16 cellular contexts compared by ENCODE assay signal in the genomic region with DNA sequence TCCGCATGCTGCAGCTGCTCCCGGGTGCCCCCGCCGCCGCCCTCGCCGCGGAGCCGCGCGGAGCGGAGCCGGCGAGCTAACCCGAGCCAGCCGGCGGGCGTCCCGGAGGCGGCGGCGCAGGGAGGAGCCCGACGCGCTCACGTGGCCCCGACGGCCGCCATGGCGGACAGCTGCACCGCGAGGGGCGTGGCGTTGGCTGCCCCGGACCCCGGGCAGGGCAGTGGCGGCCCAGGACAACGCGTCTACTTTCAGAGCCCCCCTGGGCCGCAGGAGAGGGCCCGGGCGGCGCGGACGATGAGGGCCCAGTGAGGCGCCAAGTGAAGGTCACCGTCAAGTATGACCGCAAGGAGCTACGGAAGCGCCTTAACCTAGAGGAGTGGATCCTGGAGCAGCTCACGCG. TPM values are rescaled to one million over a fixed set of nuclear protein-coding genes. Genes with fewer than 3 reads are reported as not detected.
DNase-seq lines count a peak whose midpoint lies in the region; ATAC-seq and TF ChIP-seq lines count a peak whose summit lies in the region.
"Had no signal": no experiment of that assay in that cellular context is flagged by ENCODE, and none has a peak within 500 bp of the region (broad histone marks: within the 10 kb centered on the region; RNA-seq: fewer than 3 reads in every experiment).

No MANE protein-coding gene starts in this region.

- POLR2A ChIA-PET in WTC11 (lab: Charles Lee): interaction anchor here (1.2 to 1.3 kb wide), 2 partner anchors 9 to 30 kb away, joined by 3 to 9 read pairs; a partner anchor contains a TSS
- POLR2A ChIA-PET in activated CD4-positive, alpha-beta T cell treated with anti-CD3 and anti-CD28 coated beads, Interleukin-2, amount 10 ng/mL, durations not matched to agents 7 days and 5 days (lab: Charles Lee): no interaction called here

- H3K36me3 Mint-ChIP-seq in WTC11 (no peaks in the 10 kb centered on the region), progenitor cell of endocrine pancreas (ENCODE audit: insufficient read depth) (no peaks in the 10 kb centered on the region)
- H3K36me3 Mint-ChIP-seq in activated CD4-positive, alpha-beta T cell treated with anti-CD3 and anti-CD28 coated beads, Interleukin-2, amount 10 ng/mL, durations not matched to agents 7 days and 5 days (ENCODE audit: low read depth): no peaks in the 10 kb centered on the region

- H3K27ac Mint-ChIP-seq in WTC11: peak overlapping the region; percentile 41; the same call in 1 of the 2 replicates
- H3K27ac Mint-ChIP-seq in progenitor cell of endocrine pancreas: no peak overlapping the region
- no peak overlapping the region for H3K27ac Mint-ChIP-seq in activated CD4-positive, alpha-beta T cell treated with anti-CD3 and anti-CD28 coated beads, Interleukin-2, amount 10 ng/mL, durations not matched to agents 7 days and 5 days

- H3K9me3 ChIP-seq in iPS DF 6.9 (ENCODE audit: control insufficient read depth, insufficient read depth, low read length): no peaks in the 10 kb centered on the region
- H3K9me3 ChIP-seq: gastrocnemius medialis, SJCRH30, suprapubic skin had no signal

- H3K9me3 Mint-ChIP-seq in WTC11 (no peaks in the 10 kb centered on the region), progenitor cell of endocrine pancreas (ENCODE audit: low read depth) (no peaks in the 10 kb centered on the region)
- no peaks in the 10 kb centered on the region for H3K9me3 Mint-ChIP-seq in activated CD4-positive, alpha-beta T cell treated with anti-CD3 and anti-CD28 coated beads, Interleukin-2, amount 10 ng/mL, durations not matched to agents 7 days and 5 days

- H3K27me3 Mint-ChIP-seq in WTC11 (ENCODE audit: low read depth): no peaks in the 10 kb centered on the region
- H3K27me3 Mint-ChIP-seq in progenitor cell of endocrine pancreas: no peaks in the 10 kb centered on the region
- H3K27me3 Mint-ChIP-seq in activated CD4-positive, alpha-beta T cell treated with anti-CD3 and anti-CD28 coated beads, Interleukin-2, amount 10 ng/mL, durations not matched to agents 7 days and 5 days: no peaks in the 10 kb centered on the region

- CTCF ChIA-PET in WTC11 (lab: Charles Lee): interaction anchor here (0.6 to 4.8 kb wide), 4 partner anchors 12 to 359 kb away, joined by 3 to 35 read pairs (median 4); no protein-coding TSS in a partner anchor
- CTCF ChIA-PET in activated CD4-positive, alpha-beta T cell treated with anti-CD3 and anti-CD28 coated beads, Interleukin-2, amount 10 ng/mL, durations not matched to agents 7 days and 5 days (lab: Charles Lee): interaction anchor here (0.7 kb wide), 1 partner anchor 13 kb away, joined by 3 read pairs; no protein-coding TSS in a partner anchor

- peaks cover 8% of the 10 kb centered on the region for H3K4me1 Mint-ChIP-seq in WTC11
- peaks cover 9% of the 10 kb centered on the region for H3K4me1 Mint-ChIP-seq in progenitor cell of endocrine pancreas (ENCODE audit: low read depth)
- no peaks in the 10 kb centered on the region for H3K4me1 Mint-ChIP-seq in activated CD4-positive, alpha-beta T cell treated with anti-CD3 and anti-CD28 coated beads, Interleukin-2, amount 10 ng/mL, durations not matched to agents 7 days and 5 days

- H3K4me1 ChIP-seq in iPS DF 6.9 (ENCODE audit: control insufficient read depth, insufficient read depth, low read length): no peaks in the 10 kb centered on the region
- H3K4me1 ChIP-seq: gastrocnemius medialis, suprapubic skin had no signal

- ATAC-seq in WTC11: peak; percentile 97
- ATAC-seq: gastrocnemius medialis had no signal

- no CpG with 5 or more reads among the region's 52 CpGs for WGBS in iPS DF 6.9 (ENCODE audit: insufficient coverage, insufficient read length)

- peak overlapping the region; percentile 19 for H3K4me3 ChIP-seq in H7 (ENCODE audit: insufficient read depth, low read depth, low read length)
- H3K4me3 ChIP-seq in iPS DF 6.9 (ENCODE audit: low read length): peak overlapping the region; percentile 18; the same call in 1 of the 2 replicates
- H3K4me3 ChIP-seq: BLaER1, gastrocnemius medialis, SJCRH30, suprapubic skin had no signal

- peak; percentile 87 for DNase-seq in H7
- DNase-seq in WTC11 (ENCODE audit: low spot score): peak; percentile 67
- no peak for DNase-seq in iPS DF 6.9 (ENCODE audit: low read depth, low spot score)
- DNase-seq in progenitor cell of endocrine pancreas (ENCODE audit: low spot score, unreplicated experiment): peak; percentile 16
- no peak for DNase-seq in activated CD4-positive, CD25-positive, alpha-beta regulatory T cell (lab: John Stamatoyannopoulos, UW)
- DNase-seq in activated CD4-positive, alpha-beta T cell treated with anti-CD3 and anti-CD28 coated beads, Interleukin-2, amount 10 ng/mL, durations not matched to agents 7 days and 5 days: no peak
- no peak for DNase-seq in NCI-H446 treated with DMSO at 0.1 percent for 48 hours (lab: John Stamatoyannopoulos, UW)
- DNase-seq: activated CD4-positive, alpha-beta T cell treated with anti-CD3 and anti-CD28 coated beads for 4 hours; activated T-cell treated with anti-CD3 and anti-CD28 coated beads, Interleukin-2, amount 50 U/mL, for 1 hour; central memory CD4-positive, alpha-beta T cell; gastrocnemius medialis; NCI-H146; NCI-H510A treated with DMSO at 0.1 percent for 48 hours; SJCRH30 had no signal

- H3K4me3 Mint-ChIP-seq in WTC11 (peak overlapping the region; percentile 61), progenitor cell of endocrine pancreas (ENCODE audit: low read depth) (peak overlapping the region; percentile 67)
- no peak overlapping the region for H3K4me3 Mint-ChIP-seq in activated CD4-positive, alpha-beta T cell treated with anti-CD3 and anti-CD28 coated beads, Interleukin-2, amount 10 ng/mL, durations not matched to agents 7 days and 5 days

- H3K27me3 ChIP-seq in H7 (ENCODE audit: control insufficient read depth, insufficient read depth, low read length) (no peaks in the 10 kb centered on the region), iPS DF 6.9 (ENCODE audit: control insufficient read depth, insufficient read depth, low read length) (no peaks in the 10 kb centered on the region)
- H3K27me3 ChIP-seq: BLaER1, SJCRH30 had no signal

- TF ChIP-seq CTCF in WTC11 (IDR thresholded peaks at IDR 0.05) (no peak), progenitor cell of endocrine pancreas (IDR thresholded peaks at IDR 0.05; ENCODE audit: unreplicated experiment) (no peak)

- no peaks in the 10 kb centered on the region for H3K36me3 ChIP-seq in H7 (replicated peaks; ENCODE audit: control insufficient read depth, insufficient read depth, low read length)
- H3K36me3 ChIP-seq in iPS DF 6.9 (ENCODE audit: control insufficient read depth, insufficient read depth, low read length): no peaks in the 10 kb centered on the region
- H3K36me3 ChIP-seq: BLaER1, gastrocnemius medialis, SJCRH30, suprapubic skin had no signal

- H3K27ac ChIP-seq in iPS DF 6.9 (ENCODE audit: low read length): no peak overlapping the region
- H3K27ac ChIP-seq: BLaER1, gastrocnemius medialis, SJCRH30, suprapubic skin had no signal

TF ChIP-seq in WTC11, 78 proteins besides CTCF, POLR2A, EP300 and RAD21:
- TF ChIP-seq, protein P1, sequence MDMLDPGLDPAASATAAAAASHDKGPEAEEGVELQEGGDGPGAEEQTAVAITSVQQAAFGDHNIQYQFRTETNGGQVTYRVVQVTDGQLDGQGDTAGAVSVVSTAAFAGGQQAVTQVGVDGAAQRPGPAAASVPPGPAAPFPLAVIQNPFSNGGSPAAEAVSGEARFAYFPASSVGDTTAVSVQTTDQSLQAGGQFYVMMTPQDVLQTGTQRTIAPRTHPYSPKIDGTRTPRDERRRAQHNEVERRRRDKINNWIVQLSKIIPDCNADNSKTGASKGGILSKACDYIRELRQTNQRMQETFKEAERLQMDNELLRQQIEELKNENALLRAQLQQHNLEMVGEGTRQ (CRISPR knock-in tag; IDR thresholded peaks at IDR 0.05): 0 out of 2 replicates have a peak, but pooled peaks have one; percentile 19
- TF ChIP-seq, protein P2, sequence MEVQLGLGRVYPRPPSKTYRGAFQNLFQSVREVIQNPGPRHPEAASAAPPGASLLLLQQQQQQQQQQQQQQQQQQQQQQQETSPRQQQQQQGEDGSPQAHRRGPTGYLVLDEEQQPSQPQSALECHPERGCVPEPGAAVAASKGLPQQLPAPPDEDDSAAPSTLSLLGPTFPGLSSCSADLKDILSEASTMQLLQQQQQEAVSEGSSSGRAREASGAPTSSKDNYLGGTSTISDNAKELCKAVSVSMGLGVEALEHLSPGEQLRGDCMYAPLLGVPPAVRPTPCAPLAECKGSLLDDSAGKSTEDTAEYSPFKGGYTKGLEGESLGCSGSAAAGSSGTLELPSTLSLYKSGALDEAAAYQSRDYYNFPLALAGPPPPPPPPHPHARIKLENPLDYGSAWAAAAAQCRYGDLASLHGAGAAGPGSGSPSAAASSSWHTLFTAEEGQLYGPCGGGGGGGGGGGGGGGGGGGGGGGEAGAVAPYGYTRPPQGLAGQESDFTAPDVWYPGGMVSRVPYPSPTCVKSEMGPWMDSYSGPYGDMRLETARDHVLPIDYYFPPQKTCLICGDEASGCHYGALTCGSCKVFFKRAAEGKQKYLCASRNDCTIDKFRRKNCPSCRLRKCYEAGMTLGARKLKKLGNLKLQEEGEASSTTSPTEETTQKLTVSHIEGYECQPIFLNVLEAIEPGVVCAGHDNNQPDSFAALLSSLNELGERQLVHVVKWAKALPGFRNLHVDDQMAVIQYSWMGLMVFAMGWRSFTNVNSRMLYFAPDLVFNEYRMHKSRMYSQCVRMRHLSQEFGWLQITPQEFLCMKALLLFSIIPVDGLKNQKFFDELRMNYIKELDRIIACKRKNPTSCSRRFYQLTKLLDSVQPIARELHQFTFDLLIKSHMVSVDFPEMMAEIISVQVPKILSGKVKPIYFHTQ (CRISPR knock-in tag; IDR thresholded peaks at IDR 0.05): no peak

RNA-seq across cellular contexts. Expression of a gene that starts 30.0 kb away (rescaled TPM):
- 10.9 and 11.5 TPM in 2 replicates for total RNA-seq in H7 (2014; rRNA removed; shearing (Covaris generic))
- total RNA-seq in WTC11 (2021) (26.6 to 31.6 TPM (median 28.1 TPM) in 3 replicates), progenitor cell of endocrine pancreas (18.8 and 25.4 TPM in 2 replicates)
- total RNA-seq in activated CD4-positive, alpha-beta T cell treated with anti-CD3 and anti-CD28 coated beads, Interleukin-2, amount 10 ng/mL, durations not matched to agents 7 days and 5 days: 1 to 10 TPM; 5.1 to 6.9 TPM

RNA-seq across cellular contexts. Expression of a gene that starts 56.2 kb away (rescaled TPM):
- 52.2 and 53.1 TPM in 2 replicates for total RNA-seq in H7 (2014; rRNA removed; shearing (Covaris generic))
- total RNA-seq in WTC11 (2021): 56.0 to 57.6 TPM (median 56.4 TPM) in 3 replicates
- 31.2 and 32.6 TPM in 2 replicates for total RNA-seq in progenitor cell of endocrine pancreas
- 10 to 100 TPM; 18.8 to 19.3 TPM for total RNA-seq in activated CD4-positive, alpha-beta T cell treated with anti-CD3 and anti-CD28 coated beads, Interleukin-2, amount 10 ng/mL, durations not matched to agents 7 days and 5 days

Comparison
In these comparisons a context has a peak if more than half of its experiments do, and no peak if none do; other contexts are left out.
1. DNase-seq: peak in H7 (single experiment), WTC11 (single experiment) and progenitor cell of endocrine pancreas (single experiment); none in iPS DF 6.9 (single experiment), activated CD4-positive, CD25-positive, alpha-beta regulatory T cell (0 of 4), activated CD4-positive, alpha-beta T cell treated with anti-CD3 and anti-CD28 coated beads, Interleukin-2, amount 10 ng/mL, durations not matched to agents 7 days and 5 days (single experiment) and NCI-H446 treated with DMSO at 0.1 percent for 48 hours (single experiment).